In genomic region chr6:7440476-7440875, GRCh38 we compare ENCODE assay signal across 31 cellular contexts. TPM values are rescaled to one million over a fixed set of nuclear protein-coding genes. Genes with fewer than 3 reads are reported as not detected.
DNase-seq lines count a peak whose midpoint lies in the region; ATAC-seq and TF ChIP-seq lines count a peak whose summit lies in the region.
"Had no signal": no experiment of that assay in that cellular context is flagged by ENCODE, and none has a peak within 500 bp of the region (broad histone marks: within the 10 kb centered on the region; RNA-seq: fewer than 3 reads in every experiment).

No MANE protein-coding gene starts in this region.

- no peaks in the 10 kb centered on the region for H3F3A ChIP-seq in smooth muscle cell (ENCODE audit: low read depth)

- no peak overlapping the region for H3K9ac ChIP-seq in smooth muscle cell (ENCODE audit: low read depth)
- H3K9ac ChIP-seq: neural progenitor cell had no signal

- H3K27me3 ChIP-seq in smooth muscle cell (ENCODE audit: low read depth): no peaks in the 10 kb centered on the region
- H3K27me3 ChIP-seq: neural progenitor cell had no signal

- no peak for ATAC-seq in HG03469 (IDR thresholded peaks at IDR 0.05; ENCODE audit: unreplicated experiment)
- ATAC-seq: gastroesophageal sphincter, GM12878, left cardiac atrium, right cardiac atrium had no signal

- intact Hi-C loops in posterior cingulate gyrus (cut with DNase I): no loop called here

- peaks cover 2% of the 10 kb centered on the region for H3K4me1 ChIP-seq in smooth muscle cell (ENCODE audit: low read depth)
- H3K4me1 ChIP-seq: gastroesophageal sphincter, neural progenitor cell, tibial nerve had no signal

- DNase-seq in EL: peak; percentile 23
- DNase-seq in M059J (ENCODE audit: low read depth): peak; percentile 46
- peak; percentile 8 for DNase-seq in kidney glomerular epithelial cell (lab: John Stamatoyannopoulos, UW)
- no peak for DNase-seq in smooth muscle cell (lab: John Stamatoyannopoulos, UW; ENCODE audit: unreplicated experiment)
- no peak for DNase-seq in 8988T
- DNase-seq in posterior cingulate gyrus: no peak
- DNase-seq: activated CD4-positive, alpha-beta memory T cell treated with anti-CD3 and anti-CD28 coated beads for 36 hours; activated CD4-positive, alpha-beta T cell treated with anti-CD3 and anti-CD28 coated beads for 1 hour; activated CD8-positive, alpha-beta memory T cell treated with anti-CD3 and anti-CD28 coated beads, Interleukin-2, amount 50 U/mL, for 4 hours; activated naive CD4-positive, alpha-beta T cell treated with Interleukin-2 at 50 U/mL for 16 hours; CD4-positive, CD25-positive, alpha-beta regulatory T cell; DND-41; H7; hypothalamus; left cardiac atrium; MV-4-11; NCI-H1436 treated with DMSO at 0.1 percent for 48 hours; NCI-H345; right cardiac atrium; SHP77 treated with DMSO at 0.1 percent for 48 hours; stimulated activated CD4-positive, alpha-beta T cell treated with anti-CD3 and anti-CD28 coated beads, Interleukin-12 subunit alpha, Interleukin-12 subunit beta, amount 100 ng/mL, for 4 hours; stimulated activated CD4-positive, alpha-beta T cell treated with anti-CD3 and anti-CD28 coated beads, Interleukin-2, amount 100 ng/mL, for 48 hours; SW 1271 had no signal

- no peak overlapping the region for H3K27ac ChIP-seq in smooth muscle cell (ENCODE audit: low read depth)
- H3K27ac ChIP-seq: gastroesophageal sphincter, neural progenitor cell, tibial nerve had no signal

- no peaks in the 10 kb centered on the region for H3K79me2 ChIP-seq in smooth muscle cell (ENCODE audit: low read depth)

- H3K4me2 ChIP-seq in smooth muscle cell: peak overlapping the region; percentile 4
- H3K4me2 ChIP-seq: neural progenitor cell had no signal

- no peak overlapping the region for H2AFZ ChIP-seq in smooth muscle cell (ENCODE audit: low read depth)
- H2AFZ ChIP-seq: neural progenitor cell had no signal

- no peaks in the 10 kb centered on the region for H4K20me1 ChIP-seq in smooth muscle cell (ENCODE audit: low read depth)

- H3K36me3 ChIP-seq in smooth muscle cell (ENCODE audit: low read depth): no peaks in the 10 kb centered on the region
- H3K36me3 ChIP-seq: gastroesophageal sphincter, neural progenitor cell, tibial nerve had no signal

- no peaks in the 10 kb centered on the region for H3K9me3 ChIP-seq in smooth muscle cell (replicated peaks; ENCODE audit: low read depth)
- H3K9me3 ChIP-seq: tibial nerve had no signal

- no peak for TF ChIP-seq CTCF in smooth muscle cell (IDR thresholded peaks at IDR 0.05; ENCODE audit: borderline replicate concordance, insufficient read depth, poor library complexity, severe bottlenecking)

- WGBS in smooth muscle cell (ENCODE audit: low lambda C conversion rate): 41% methylated on average over 6 of the region's 6 CpGs

- no peak overlapping the region for H3K4me3 ChIP-seq in smooth muscle cell
- H3K4me3 ChIP-seq: gastroesophageal sphincter, GM12878, lung, neural progenitor cell, tibial nerve had no signal

RNA-seq across cellular contexts. Expression of gene RIOK1, which starts 50.9 kb away (rescaled TPM):
- total RNA-seq in M059J (2014; rRNA removed; shearing (Covaris generic)): 6.2 and 15.6 TPM in 2 replicates
- 11.8 and 12.4 TPM in 2 replicates for total RNA-seq in smooth muscle cell
- polyA plus RNA-seq in smooth muscle cell: 12.4 and 18.8 TPM in 2 replicates

RNA-seq across cellular contexts. Expression of gene CAGE1, which starts 50.9 kb away (rescaled TPM):
- 0.02 TPM in 1 of 2 replicates, not detected in the other for total RNA-seq in M059J (2014; rRNA removed; shearing (Covaris generic))
- total RNA-seq in smooth muscle cell: not detected in 2 replicates
- not detected in 2 replicates for polyA plus RNA-seq in smooth muscle cell
- total RNA-seq: gastroesophageal sphincter, posterior vena cava, tibial nerve had no signal
- polyA plus RNA-seq: adipose tissue, lung, right cardiac atrium had no signal

Comparison
In these comparisons a context has a peak if more than half of its experiments do, and no peak if none do; other contexts are left out.
1. DNase-seq: peak in EL (single experiment), M059J (single experiment) and kidney glomerular epithelial cell (single experiment); none in smooth muscle cell (single experiment), 8988T (single experiment) and posterior cingulate gyrus (0 of 10).